1 cellular context compared by ENCODE assay signal in the genomic region with DNA sequence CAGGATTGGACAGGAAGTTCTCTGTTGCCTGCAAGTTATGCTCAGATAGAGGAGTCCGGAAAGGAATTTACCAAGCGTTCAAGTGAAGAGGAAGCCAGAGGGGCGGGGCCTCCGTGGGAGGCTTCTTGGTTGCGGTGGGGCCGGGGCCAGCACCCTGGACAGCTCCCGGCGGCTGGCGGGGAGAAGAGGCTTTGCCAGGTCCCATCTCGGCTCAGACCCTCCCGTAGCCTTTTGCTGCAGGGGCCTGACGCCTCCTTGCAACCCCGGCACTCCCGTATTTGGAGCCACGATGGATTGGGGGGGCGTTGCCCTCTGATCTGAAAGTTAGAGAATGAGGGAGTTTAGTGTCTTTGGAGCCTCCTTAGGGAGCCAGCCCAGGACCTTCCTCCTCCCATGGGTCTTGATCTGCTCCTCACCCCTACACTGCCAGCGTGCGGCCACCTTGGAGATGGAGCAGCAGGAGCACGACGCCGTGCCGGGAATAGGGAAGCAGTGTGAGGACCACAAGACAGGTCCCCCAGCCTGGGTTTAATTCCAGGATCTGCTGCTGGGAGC.
TF ChIP-seq lines count a peak whose summit lies in the region.

No MANE protein-coding gene starts in this region.

TF ChIP-seq in HepG2, 621 proteins besides CTCF, POLR2A, EP300 and RAD21 (continued from another document and continues in another):
- TF ChIP-seq, protein P1, sequence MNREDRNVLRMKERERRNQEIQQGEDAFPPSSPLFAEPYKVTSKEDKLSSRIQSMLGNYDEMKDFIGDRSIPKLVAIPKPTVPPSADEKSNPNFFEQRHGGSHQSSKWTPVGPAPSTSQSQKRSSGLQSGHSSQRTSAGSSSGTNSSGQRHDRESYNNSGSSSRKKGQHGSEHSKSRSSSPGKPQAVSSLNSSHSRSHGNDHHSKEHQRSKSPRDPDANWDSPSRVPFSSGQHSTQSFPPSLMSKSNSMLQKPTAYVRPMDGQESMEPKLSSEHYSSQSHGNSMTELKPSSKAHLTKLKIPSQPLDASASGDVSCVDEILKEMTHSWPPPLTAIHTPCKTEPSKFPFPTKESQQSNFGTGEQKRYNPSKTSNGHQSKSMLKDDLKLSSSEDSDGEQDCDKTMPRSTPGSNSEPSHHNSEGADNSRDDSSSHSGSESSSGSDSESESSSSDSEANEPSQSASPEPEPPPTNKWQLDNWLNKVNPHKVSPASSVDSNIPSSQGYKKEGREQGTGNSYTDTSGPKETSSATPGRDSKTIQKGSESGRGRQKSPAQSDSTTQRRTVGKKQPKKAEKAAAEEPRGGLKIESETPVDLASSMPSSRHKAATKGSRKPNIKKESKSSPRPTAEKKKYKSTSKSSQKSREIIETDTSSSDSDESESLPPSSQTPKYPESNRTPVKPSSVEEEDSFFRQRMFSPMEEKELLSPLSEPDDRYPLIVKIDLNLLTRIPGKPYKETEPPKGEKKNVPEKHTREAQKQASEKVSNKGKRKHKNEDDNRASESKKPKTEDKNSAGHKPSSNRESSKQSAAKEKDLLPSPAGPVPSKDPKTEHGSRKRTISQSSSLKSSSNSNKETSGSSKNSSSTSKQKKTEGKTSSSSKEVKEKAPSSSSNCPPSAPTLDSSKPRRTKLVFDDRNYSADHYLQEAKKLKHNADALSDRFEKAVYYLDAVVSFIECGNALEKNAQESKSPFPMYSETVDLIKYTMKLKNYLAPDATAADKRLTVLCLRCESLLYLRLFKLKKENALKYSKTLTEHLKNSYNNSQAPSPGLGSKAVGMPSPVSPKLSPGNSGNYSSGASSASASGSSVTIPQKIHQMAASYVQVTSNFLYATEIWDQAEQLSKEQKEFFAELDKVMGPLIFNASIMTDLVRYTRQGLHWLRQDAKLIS (CRISPR knock-in tag; IDR thresholded peaks at IDR 0.05): no peak
- TF ChIP-seq HCFC1 (IDR thresholded peaks at IDR 0.05; ENCODE audit: low read depth, low read length) (no peak), MXI1 (IDR thresholded peaks at IDR 0.05; ENCODE audit: borderline replicate concordance, low read depth, low read length) (no peak), TBX3 (IDR thresholded peaks at IDR 0.05; ENCODE audit: borderline replicate concordance) (no peak), ZNF326 (CRISPR knock-in tag; IDR thresholded peaks at IDR 0.05; ENCODE audit: borderline replicate concordance) (no peak), ATF7-NPFF (CRISPR knock-in tag; IDR thresholded peaks at IDR 0.05; ENCODE audit: low read depth) (peak; percentile 73; the same call in 1 of the 2 replicates), ZNF510 (CRISPR knock-in tag; IDR thresholded peaks at IDR 0.05; ENCODE audit: low read depth) (no peak), KAT8 (CRISPR knock-in tag; IDR thresholded peaks at IDR 0.05) (peak; percentile 57; the same call in 1 of the 2 replicates), SNAPC4 (CRISPR knock-in tag; IDR thresholded peaks at IDR 0.05) (no peak), ZNF556 (CRISPR knock-in tag; IDR thresholded peaks at IDR 0.05; ENCODE audit: borderline replicate concordance) (no peak), ZMYM4 (CRISPR knock-in tag; IDR thresholded peaks at IDR 0.05) (peak; percentile 56; the same call in 1 of the 2 replicates), HDAC1 (CRISPR knock-in tag; IDR thresholded peaks at IDR 0.05) (no peak), ZNF354B (CRISPR knock-in tag; IDR thresholded peaks at IDR 0.05) (no peak), BORCS8-MEF2B (CRISPR knock-in tag; IDR thresholded peaks at IDR 0.05) (peak; percentile 89), ZNF460 (CRISPR knock-in tag; IDR thresholded peaks at IDR 0.05; ENCODE audit: borderline replicate concordance) (no peak), RBM22 (optimal IDR thresholded peaks at IDR 0.05; ENCODE audit: low read length) (no peak), ZNF790 (CRISPR knock-in tag; IDR thresholded peaks at IDR 0.05; ENCODE audit: borderline replicate concordance) (no peak), KLF6 (CRISPR knock-in tag; IDR thresholded peaks at IDR 0.05) (peak; percentile 98), NFKB2 (CRISPR knock-in tag; IDR thresholded peaks at IDR 0.05; ENCODE audit: borderline replicate concordance) (peak; percentile 96), ZNF724P (CRISPR knock-in tag; IDR thresholded peaks at IDR 0.05; ENCODE audit: borderline replicate concordance) (no peak), KLF11 (CRISPR knock-in tag; IDR thresholded peaks at IDR 0.05) (peak; percentile 92), SMARCE1 (IDR thresholded peaks at IDR 0.05; ENCODE audit: borderline replicate concordance) (no peak), ZNF570 (CRISPR knock-in tag; IDR thresholded peaks at IDR 0.05; ENCODE audit: borderline replicate concordance) (no peak), CENPT (CRISPR knock-in tag; IDR thresholded peaks at IDR 0.05; ENCODE audit: low read depth) (no peak), POLR2AphosphoS2 (IDR thresholded peaks at IDR 0.05; ENCODE audit: low read depth, low read length) (no peak), KDM6A (CRISPR knock-in tag; IDR thresholded peaks at IDR 0.05; ENCODE audit: low read depth) (no peak), TCF7 (IDR thresholded peaks at IDR 0.05; ENCODE audit: low read depth) (no peak), SP5 (CRISPR knock-in tag; IDR thresholded peaks at IDR 0.05; ENCODE audit: borderline replicate concordance, low read depth) (no peak), BATF2 (CRISPR knock-in tag; IDR thresholded peaks at IDR 0.05) (no peak; the same call in 1 of the 2 replicates), ZNF720 (CRISPR knock-in tag; IDR thresholded peaks at IDR 0.05) (no peak), TP53 (CRISPR knock-in tag; conservative IDR thresholded peaks at IDR 0.05) (0 out of 2 replicates have a peak, but pooled peaks have one; percentile 48), MED13 (CRISPR knock-in tag; IDR thresholded peaks at IDR 0.05) (peak; percentile 52; the same call in 1 of the 2 replicates), FUBP1 (CRISPR knock-in tag; IDR thresholded peaks at IDR 0.05; ENCODE audit: borderline replicate concordance) (no peak), ZHX1 (CRISPR knock-in tag; IDR thresholded peaks at IDR 0.05; ENCODE audit: low read depth) (0 out of 2 replicates have a peak, but pooled peaks have one; percentile 31), ZNF839 (CRISPR knock-in tag; IDR thresholded peaks at IDR 0.05; ENCODE audit: borderline replicate concordance) (no peak), ZNF343 (CRISPR knock-in tag; IDR thresholded peaks at IDR 0.05) (no peak), SIX4 (CRISPR knock-in tag; IDR thresholded peaks at IDR 0.05) (0 out of 2 replicates have a peak, but pooled peaks have one; percentile 23), POLR2G (IDR thresholded peaks at IDR 0.05; ENCODE audit: low read depth, low read length) (no peak), ZNF207 (IDR thresholded peaks at IDR 0.05; ENCODE audit: borderline replicate concordance) (no peak), RARA (CRISPR knock-in tag; IDR thresholded peaks at IDR 0.05) (peak; percentile 59), SMC3 (IDR thresholded peaks at IDR 0.05; ENCODE audit: low read length) (no peak), ZNF709 (CRISPR knock-in tag; IDR thresholded peaks at IDR 0.05) (no peak; the same call in 1 of the 2 replicates), CEBPB (IDR thresholded peaks at IDR 0.05; ENCODE audit: borderline replicate concordance, low read depth, low read length) (no peak), ATF5 (CRISPR knock-in tag; IDR thresholded peaks at IDR 0.05; ENCODE audit: low read depth) (no peak)
- TF ChIP-seq, protein P2, sequence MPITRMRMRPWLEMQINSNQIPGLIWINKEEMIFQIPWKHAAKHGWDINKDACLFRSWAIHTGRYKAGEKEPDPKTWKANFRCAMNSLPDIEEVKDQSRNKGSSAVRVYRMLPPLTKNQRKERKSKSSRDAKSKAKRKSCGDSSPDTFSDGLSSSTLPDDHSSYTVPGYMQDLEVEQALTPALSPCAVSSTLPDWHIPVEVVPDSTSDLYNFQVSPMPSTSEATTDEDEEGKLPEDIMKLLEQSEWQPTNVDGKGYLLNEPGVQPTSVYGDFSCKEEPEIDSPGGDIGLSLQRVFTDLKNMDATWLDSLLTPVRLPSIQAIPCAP (CRISPR knock-in tag; IDR thresholded peaks at IDR 0.05; ENCODE audit: low read depth): no peak
- TF ChIP-seq, protein P3, sequence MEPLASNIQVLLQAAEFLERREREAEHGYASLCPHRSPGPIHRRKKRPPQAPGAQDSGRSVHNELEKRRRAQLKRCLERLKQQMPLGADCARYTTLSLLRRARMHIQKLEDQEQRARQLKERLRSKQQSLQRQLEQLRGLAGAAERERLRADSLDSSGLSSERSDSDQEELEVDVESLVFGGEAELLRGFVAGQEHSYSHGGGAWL (CRISPR knock-in tag; IDR thresholded peaks at IDR 0.05): peak; percentile 93
- TF ChIP-seq, protein P4, sequence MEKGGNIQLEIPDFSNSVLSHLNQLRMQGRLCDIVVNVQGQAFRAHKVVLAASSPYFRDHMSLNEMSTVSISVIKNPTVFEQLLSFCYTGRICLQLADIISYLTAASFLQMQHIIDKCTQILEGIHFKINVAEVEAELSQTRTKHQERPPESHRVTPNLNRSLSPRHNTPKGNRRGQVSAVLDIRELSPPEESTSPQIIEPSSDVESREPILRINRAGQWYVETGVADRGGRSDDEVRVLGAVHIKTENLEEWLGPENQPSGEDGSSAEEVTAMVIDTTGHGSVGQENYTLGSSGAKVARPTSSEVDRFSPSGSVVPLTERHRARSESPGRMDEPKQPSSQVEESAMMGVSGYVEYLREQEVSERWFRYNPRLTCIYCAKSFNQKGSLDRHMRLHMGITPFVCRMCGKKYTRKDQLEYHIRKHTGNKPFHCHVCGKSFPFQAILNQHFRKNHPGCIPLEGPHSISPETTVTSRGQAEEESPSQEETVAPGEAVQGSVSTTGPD (CRISPR knock-in tag; IDR thresholded peaks at IDR 0.05): no peak
